13 cellular contexts compared by ENCODE assay signal in genomic region chr1:116553386-116554115, GRCh38. TPM values are rescaled to one million over a fixed set of nuclear protein-coding genes. Genes with fewer than 3 reads are reported as not detected.
DNase-seq lines count a peak whose midpoint lies in the region; ATAC-seq and TF ChIP-seq lines count a peak whose summit lies in the region.
"Had no signal": no experiment of that assay in that cellular context is flagged by ENCODE, and none has a peak within 500 bp of the region (broad histone marks: within the 10 kb centered on the region; RNA-seq: fewer than 3 reads in every experiment).

No MANE protein-coding gene starts in this region.

- H3K36me3 ChIP-seq in BLaER1 (peaks cover 10% of the 10 kb centered on the region), GM23338 (ENCODE audit: insufficient read depth) (no peaks in the 10 kb centered on the region), RWPE2 (ENCODE audit: low read depth) (no peaks in the 10 kb centered on the region; the same call in none of the 2 replicates)
- H3K36me3 ChIP-seq: BE2C had no signal

- no peak overlapping the region for H3K27ac ChIP-seq in BLaER1
- H3K27ac ChIP-seq in GM23338 (ENCODE audit: low read depth): no peak overlapping the region
- H3K27ac ChIP-seq in RWPE2 (ENCODE audit: poor library complexity, severe bottlenecking): peak overlapping the region; percentile 81
- H3K27ac ChIP-seq in foreskin keratinocyte: peak overlapping the region; percentile 99
- H3K27ac ChIP-seq: VCaP had no signal

- H3K27ac Mint-ChIP-seq in GM23338: no peak overlapping the region

- peaks cover 8% of the 10 kb centered on the region for H3K9me3 ChIP-seq in BLaER1
- no peaks in the 10 kb centered on the region for H3K9me3 ChIP-seq in RWPE2 (ENCODE audit: severe bottlenecking)
- H3K9me3 ChIP-seq: BE2C had no signal

- ATAC-seq in GM23338: peak; percentile 77
- ATAC-seq in RWPE2 (ENCODE audit: low read depth): peak; percentile 66
- peak; percentile 70 for ATAC-seq in foreskin keratinocyte

- no peaks in the 10 kb centered on the region for H3K9me3 Mint-ChIP-seq in GM23338

- H3K27me3 ChIP-seq in BLaER1 (no peaks in the 10 kb centered on the region), GM23338 (ENCODE audit: insufficient read depth) (no peaks in the 10 kb centered on the region), RWPE2 (ENCODE audit: insufficient read depth, poor library complexity, severe bottlenecking) (no peaks in the 10 kb centered on the region), foreskin keratinocyte (no peaks in the 10 kb centered on the region)
- H3K27me3 ChIP-seq: BE2C had no signal

- H3K4me1 ChIP-seq in BLaER1 (peaks cover 63% of the 10 kb centered on the region), GM23338 (ENCODE audit: insufficient read depth) (no peaks in the 10 kb centered on the region), RWPE2 (ENCODE audit: insufficient read depth, poor library complexity, severe bottlenecking) (peaks cover 41% of the 10 kb centered on the region), foreskin keratinocyte (peaks cover 31% of the 10 kb centered on the region)
- H3K4me1 ChIP-seq: BE2C had no signal

- H4K20me1 ChIP-seq in BLaER1: no peaks in the 10 kb centered on the region
- no peaks in the 10 kb centered on the region for H4K20me1 ChIP-seq in GM23338 (replicated peaks; ENCODE audit: insufficient read depth)

- H3K4me1 Mint-ChIP-seq in GM23338: peaks cover 8% of the 10 kb centered on the region

- H3K9me2 ChIP-seq in GM23338 (ENCODE audit: insufficient read depth): no peaks in the 10 kb centered on the region

- H3K4me3 Mint-ChIP-seq in GM23338: no peak overlapping the region; the same call in 2 of the 3 replicates

- H3K79me2 ChIP-seq in GM23338 (replicated peaks; ENCODE audit: insufficient read depth): no peaks in the 10 kb centered on the region; the same call in 1 of the 2 replicates

- no peak overlapping the region for H3K4me3 ChIP-seq in BLaER1
- no peak overlapping the region for H3K4me3 ChIP-seq in GM23338
- H3K4me3 ChIP-seq in RWPE2 (ENCODE audit: severe bottlenecking): no peak overlapping the region

- H3K4me2 ChIP-seq in BLaER1 (peak overlapping the region; percentile 36), GM23338 (no peak overlapping the region)

- H3K36me3 Mint-ChIP-seq in GM23338 (ENCODE audit: low read depth): no peaks in the 10 kb centered on the region

- DNase-seq in GM23338 (ENCODE audit: low spot score): peak; percentile 25
- no peak for DNase-seq in RWPE2 (ENCODE audit: low spot score)
- peak; percentile 71 to 88 for DNase-seq in foreskin keratinocyte
- DNase-seq in NCI-H2081 (lab: John Stamatoyannopoulos, UW): no peak
- no peak for DNase-seq in GM10266 (ENCODE audit: extremely low spot score)
- no peak for DNase-seq in NK-92 (lab: John Stamatoyannopoulos, UW; ENCODE audit: unreplicated experiment)
- no peak for DNase-seq in activated CD4-positive, CD25-positive, alpha-beta regulatory T cell treated with anti-CD3 and anti-CD28 coated beads, Interleukin-2, amount 50 U/mL, for 72 hours
- DNase-seq: BE2C; NCI-H524; SIG-M5; stimulated activated CD4-positive, alpha-beta T cell treated with anti-CD3 and anti-CD28 coated beads, Interleukin-4, amount 100 ng/mL, for 4 hours had no signal

- H3K9ac ChIP-seq in BLaER1: no peak overlapping the region

- H3K27me3 Mint-ChIP-seq in GM23338 (ENCODE audit: insufficient read depth, low read depth, poor library complexity): peaks cover 3% of the 10 kb centered on the region

- H3F3A ChIP-seq in GM23338 (replicated peaks; ENCODE audit: low read depth): no peaks in the 10 kb centered on the region

- TF ChIP-seq CTCF in GM23338 (conservative IDR thresholded peaks at IDR 0.05; ENCODE audit: low read depth in 2 of 2): no peak
- TF ChIP-seq CTCF in RWPE2 (IDR thresholded peaks at IDR 0.05; ENCODE audit: poor library complexity, severe bottlenecking): no peak
- no peak for TF ChIP-seq CTCF in foreskin keratinocyte (conservative IDR thresholded peaks at IDR 0.05)
- TF ChIP-seq CTCF in GM10266 (IDR thresholded peaks at IDR 0.05; ENCODE audit: control insufficient read depth, insufficient read depth, low read depth, missing control alignments): no peak

- no peak overlapping the region for H2AFZ ChIP-seq in GM23338

TF ChIP-seq in GM23338, 12 proteins besides CTCF, POLR2A, EP300 and RAD21:
- TF ChIP-seq ZNF462 (CRISPR knock-in tag; IDR thresholded peaks at IDR 0.05) (0 out of 2 replicates have a peak, but pooled peaks have one; percentile 5), EZH2 (IDR thresholded peaks at IDR 0.05; ENCODE audit: low read depth, unreplicated experiment) (no peak)

RNA-seq across cellular contexts. Expression of gene CD58, which starts 17.3 kb away (rescaled TPM):
- 9.2 and 10.3 TPM in 2 replicates for total RNA-seq in GM23338 (2014; rRNA removed; shearing (Covaris generic))
- polyA plus RNA-seq in GM23338 (2016; fragmentation: Nextera tagmentation; extraction: Ambion mirVana) (11.6 and 12.5 TPM in 2 replicates), foreskin keratinocyte (13.4 and 13.6 TPM in 2 replicates)
- 14.4 and 14.5 TPM in 2 replicates for total RNA-seq in foreskin keratinocyte

Comparison
In these comparisons a context has a peak if more than half of its experiments do, and no peak if none do; other contexts are left out.
1. H3K27ac ChIP-seq: peak in RWPE2 (single experiment) and foreskin keratinocyte (single experiment); none in BLaER1 (single experiment) and GM23338 (single experiment).
2. DNase-seq: peak in GM23338 (single experiment) and foreskin keratinocyte (2 of 2); none in RWPE2 (single experiment), NCI-H2081 (0 of 2), GM10266 (single experiment), NK-92 (single experiment) and activated CD4-positive, CD25-positive, alpha-beta regulatory T cell treated with anti-CD3 and anti-CD28 coated beads, Interleukin-2, amount 50 U/mL, for 72 hours (single experiment).
3. Peak in every context shown above with its lines, with median percentiles within 50 percentile points of each other: ATAC-seq.